In the genomic region with DNA sequence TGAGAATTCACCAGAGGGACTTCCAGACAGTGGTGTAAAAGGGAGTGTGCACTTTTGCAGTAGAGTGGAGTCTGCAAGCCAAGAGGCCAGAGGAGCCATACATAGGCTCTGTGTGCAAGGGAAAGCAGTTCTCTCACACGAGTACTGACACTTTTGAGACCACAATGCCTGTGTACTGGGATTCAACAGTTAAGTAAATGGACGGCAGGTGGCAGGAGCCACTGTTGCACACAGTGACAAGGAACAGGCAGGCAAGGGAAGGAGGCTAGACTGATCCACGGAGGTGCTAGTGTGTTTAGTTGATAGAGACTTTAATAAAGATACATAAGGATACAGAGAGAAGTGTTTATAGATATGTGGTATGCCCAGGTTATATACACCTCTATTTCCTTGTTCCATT, we compare ENCODE assay signal across 1 cellular context.
TF ChIP-seq lines count a peak whose summit lies in the region.

No MANE protein-coding gene starts in this region.

TF ChIP-seq in GM12878, 131 proteins besides CTCF, POLR2A, EP300 and RAD21:
- TF ChIP-seq, protein P1, sequence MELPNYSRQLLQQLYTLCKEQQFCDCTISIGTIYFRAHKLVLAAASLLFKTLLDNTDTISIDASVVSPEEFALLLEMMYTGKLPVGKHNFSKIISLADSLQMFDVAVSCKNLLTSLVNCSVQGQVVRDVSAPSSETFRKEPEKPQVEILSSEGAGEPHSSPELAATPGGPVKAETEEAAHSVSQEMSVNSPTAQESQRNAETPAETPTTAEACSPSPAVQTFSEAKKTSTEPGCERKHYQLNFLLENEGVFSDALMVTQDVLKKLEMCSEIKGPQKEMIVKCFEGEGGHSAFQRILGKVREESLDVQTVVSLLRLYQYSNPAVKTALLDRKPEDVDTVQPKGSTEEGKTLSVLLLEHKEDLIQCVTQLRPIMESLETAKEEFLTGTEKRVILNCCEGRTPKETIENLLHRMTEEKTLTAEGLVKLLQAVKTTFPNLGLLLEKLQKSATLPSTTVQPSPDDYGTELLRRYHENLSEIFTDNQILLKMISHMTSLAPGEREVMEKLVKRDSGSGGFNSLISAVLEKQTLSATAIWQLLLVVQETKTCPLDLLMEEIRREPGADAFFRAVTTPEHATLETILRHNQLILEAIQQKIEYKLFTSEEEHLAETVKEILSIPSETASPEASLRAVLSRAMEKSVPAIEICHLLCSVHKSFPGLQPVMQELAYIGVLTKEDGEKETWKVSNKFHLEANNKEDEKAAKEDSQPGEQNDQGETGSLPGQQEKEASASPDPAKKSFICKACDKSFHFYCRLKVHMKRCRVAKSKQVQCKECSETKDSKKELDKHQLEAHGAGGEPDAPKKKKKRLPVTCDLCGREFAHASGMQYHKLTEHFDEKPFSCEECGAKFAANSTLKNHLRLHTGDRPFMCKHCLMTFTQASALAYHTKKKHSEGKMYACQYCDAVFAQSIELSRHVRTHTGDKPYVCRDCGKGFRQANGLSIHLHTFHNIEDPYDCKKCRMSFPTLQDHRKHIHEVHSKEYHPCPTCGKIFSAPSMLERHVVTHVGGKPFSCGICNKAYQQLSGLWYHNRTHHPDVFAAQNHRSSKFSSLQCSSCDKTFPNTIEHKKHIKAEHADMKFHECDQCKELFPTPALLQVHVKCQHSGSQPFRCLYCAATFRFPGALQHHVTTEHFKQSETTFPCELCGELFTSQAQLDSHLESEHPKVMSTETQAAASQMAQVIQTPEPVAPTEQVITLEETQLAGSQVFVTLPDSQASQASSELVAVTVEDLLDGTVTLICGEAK (IDR thresholded peaks at IDR 0.05; ENCODE audit: borderline replicate concordance), result no peak
- TF ChIP-seq KDM1A (IDR thresholded peaks at IDR 0.05; ENCODE audit: borderline replicate concordance) (no peak), EED (IDR thresholded peaks at IDR 0.05; ENCODE audit: low read depth) (no peak), NR2F1 (conservative IDR thresholded peaks at IDR 0.05) (no peak), JUNB (IDR thresholded peaks at IDR 0.05) (no peak), WRNIP1 (IDR thresholded peaks at IDR 0.05; ENCODE audit: borderline replicate concordance, low read depth, low read length) (no peak), STAT1 (conservative IDR thresholded peaks at IDR 0.05) (no peak), BMI1 (IDR thresholded peaks at IDR 0.05; ENCODE audit: borderline replicate concordance) (no peak), MEF2B (IDR thresholded peaks at IDR 0.05; ENCODE audit: partially characterized antibody, poor library complexity, severe bottlenecking) (no peak), SIX5 (IDR thresholded peaks at IDR 0.05; ENCODE audit: low read depth, low read length, severe bottlenecking) (no peak), SREBF2 (IDR thresholded peaks at IDR 0.05; ENCODE audit: low read length) (no peak)
- TF ChIP-seq, protein P2, sequence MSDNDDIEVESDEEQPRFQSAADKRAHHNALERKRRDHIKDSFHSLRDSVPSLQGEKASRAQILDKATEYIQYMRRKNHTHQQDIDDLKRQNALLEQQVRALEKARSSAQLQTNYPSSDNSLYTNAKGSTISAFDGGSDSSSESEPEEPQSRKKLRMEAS (IDR thresholded peaks at IDR 0.05; ENCODE audit: low read depth, low read length), result no peak
- TF ChIP-seq, protein P3, sequence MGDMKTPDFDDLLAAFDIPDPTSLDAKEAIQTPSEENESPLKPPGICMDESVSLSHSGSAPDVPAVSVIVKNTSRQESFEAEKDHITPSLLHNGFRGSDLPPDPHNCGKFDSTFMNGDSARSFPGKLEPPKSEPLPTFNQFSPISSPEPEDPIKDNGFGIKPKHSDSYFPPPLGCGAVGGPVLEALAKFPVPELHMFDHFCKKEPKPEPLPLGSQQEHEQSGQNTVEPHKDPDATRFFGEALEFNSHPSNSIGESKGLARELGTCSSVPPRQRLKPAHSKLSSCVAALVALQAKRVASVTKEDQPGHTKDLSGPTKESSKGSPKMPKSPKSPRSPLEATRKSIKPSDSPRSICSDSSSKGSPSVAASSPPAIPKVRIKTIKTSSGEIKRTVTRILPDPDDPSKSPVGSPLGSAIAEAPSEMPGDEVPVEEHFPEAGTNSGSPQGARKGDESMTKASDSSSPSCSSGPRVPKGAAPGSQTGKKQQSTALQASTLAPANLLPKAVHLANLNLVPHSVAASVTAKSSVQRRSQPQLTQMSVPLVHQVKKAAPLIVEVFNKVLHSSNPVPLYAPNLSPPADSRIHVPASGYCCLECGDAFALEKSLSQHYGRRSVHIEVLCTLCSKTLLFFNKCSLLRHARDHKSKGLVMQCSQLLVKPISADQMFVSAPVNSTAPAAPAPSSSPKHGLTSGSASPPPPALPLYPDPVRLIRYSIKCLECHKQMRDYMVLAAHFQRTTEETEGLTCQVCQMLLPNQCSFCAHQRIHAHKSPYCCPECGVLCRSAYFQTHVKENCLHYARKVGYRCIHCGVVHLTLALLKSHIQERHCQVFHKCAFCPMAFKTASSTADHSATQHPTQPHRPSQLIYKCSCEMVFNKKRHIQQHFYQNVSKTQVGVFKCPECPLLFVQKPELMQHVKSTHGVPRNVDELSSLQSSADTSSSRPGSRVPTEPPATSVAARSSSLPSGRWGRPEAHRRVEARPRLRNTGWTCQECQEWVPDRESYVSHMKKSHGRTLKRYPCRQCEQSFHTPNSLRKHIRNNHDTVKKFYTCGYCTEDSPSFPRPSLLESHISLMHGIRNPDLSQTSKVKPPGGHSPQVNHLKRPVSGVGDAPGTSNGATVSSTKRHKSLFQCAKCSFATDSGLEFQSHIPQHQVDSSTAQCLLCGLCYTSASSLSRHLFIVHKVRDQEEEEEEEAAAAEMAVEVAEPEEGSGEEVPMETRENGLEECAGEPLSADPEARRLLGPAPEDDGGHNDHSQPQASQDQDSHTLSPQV (IDR thresholded peaks at IDR 0.05), result no peak
